ENCODE assay signal across 13 cellular contexts in genomic region chr9:100715100-100715379, GRCh38.
"Had no signal": no experiment of that assay in that cellular context is flagged by ENCODE, and none has a peak within 500 bp of the region (broad histone marks: within the 10 kb centered on the region; RNA-seq: fewer than 3 reads in every experiment).

No MANE protein-coding gene starts in this region.

- H3K36me3 ChIP-seq: brain microvascular endothelial cell, lower lobe of right lung, neural progenitor cell, thoracic aorta, vagina had no signal

- DNase-seq: activated effector memory CD4-positive, alpha-beta T cell treated with Interleukin-2 at 50 U/mL for 16 hours; activated naive CD8-positive, alpha-beta T cell treated with anti-CD3 and anti-CD28 coated beads, Interleukin-2, amount 10 ng/mL, durations not matched to agents 7 days and 5 days; amniotic stem cell; kidney; lower lobe of right lung; stimulated activated naive CD4-positive, alpha-beta T cell; T1000 had no signal

- ATAC-seq: naive thymus-derived CD4-positive, alpha-beta T cell had no signal

- H3K9me3 ChIP-seq: lower lobe of right lung, thoracic aorta, vagina had no signal

- H3K4me3 ChIP-seq: lower lobe of right lung, neural progenitor cell, thoracic aorta, vagina had no signal

- H3K4me1 ChIP-seq: foreskin keratinocyte, lower lobe of right lung, neural progenitor cell, vagina had no signal

- H3K27me3 ChIP-seq: brain microvascular endothelial cell, foreskin keratinocyte, neural progenitor cell, vagina had no signal

- H3K27ac ChIP-seq: brain microvascular endothelial cell, foreskin keratinocyte, lower lobe of right lung, neural progenitor cell, thoracic aorta, vagina had no signal
